10 cellular contexts compared by ENCODE assay signal in genomic region chr12:62760779-62761178, GRCh38.
DNase-seq lines count a peak whose midpoint lies in the region; ATAC-seq, FAIRE-seq and TF ChIP-seq lines count a peak whose summit lies in the region.
"Had no signal": no experiment of that assay in that cellular context is flagged by ENCODE, and none has a peak within 500 bp of the region (broad histone marks: within the 10 kb centered on the region; RNA-seq: fewer than 3 reads in every experiment).

No MANE protein-coding gene starts in this region.

- 69 to 71% methylated on average over 2 of the region's 2 CpGs for WGBS in thyroid gland, 2 donors

- peak; percentile 14 for FAIRE-seq in GM19239 (lab: Jason Lieb, UNC)

- H3K9me3 Mint-ChIP-seq in effector memory CD8-positive, alpha-beta T cell, result no peaks in the 10 kb centered on the region
- no peaks in the 10 kb centered on the region for H3K9me3 Mint-ChIP-seq in T-helper 2 cell treated with Interferon-gamma antibody and Interleukin-4, amounts not matched to agents 5 μg/mL and 100 μg/mL, for 36 hours

- no peak overlapping the region for H3K27ac ChIP-seq in SK-N-MC
- no peak overlapping the region for H3K27ac ChIP-seq in thyroid gland

- peak; percentile 87 for ATAC-seq in HG02884 (IDR thresholded peaks at IDR 0.05; ENCODE audit: unreplicated experiment)
- peak; percentile 74 for ATAC-seq in omental fat pad (ENCODE audit: low FRiP score)
- ATAC-seq in effector memory CD8-positive, alpha-beta T cell (replicated peaks), result no peak

- H3K4me3 ChIP-seq in SK-N-MC (peak overlapping the region; percentile 33; the same call in 1 of the 2 replicates), thyroid gland (replicated peaks in 1 of 3) (no peak overlapping the region), HAP-1 (no peak overlapping the region)

- H3K36me3 ChIP-seq in SK-N-MC (ENCODE audit: insufficient read depth, low read length) (no peaks in the 10 kb centered on the region), thyroid gland (no peaks in the 10 kb centered on the region), HAP-1 (replicated peaks) (no peaks in the 10 kb centered on the region)

- no peak overlapping the region for H3K9ac ChIP-seq in SK-N-MC (ENCODE audit: insufficient read length)

- peaks cover 11 to 15% of the 10 kb centered on the region in 2 donors for H3K4me1 ChIP-seq in thyroid gland
- H3K4me1 ChIP-seq in HAP-1, result peaks cover 29% of the 10 kb centered on the region

- H3K27me3 ChIP-seq in thyroid gland (no peaks in the 10 kb centered on the region), HAP-1 (ENCODE audit: low read depth) (no peaks in the 10 kb centered on the region)

- TF ChIP-seq CTCF in omental fat pad (IDR thresholded peaks at IDR 0.05), result no peak
- TF ChIP-seq CTCF in thyroid gland (IDR thresholded peaks at IDR 0.05), result no peak

- no peaks in the 10 kb centered on the region for H3K36me3 Mint-ChIP-seq in effector memory CD8-positive, alpha-beta T cell (ENCODE audit: insufficient read depth)
- H3K36me3 Mint-ChIP-seq in T-helper 2 cell treated with Interferon-gamma antibody and Interleukin-4, amounts not matched to agents 5 μg/mL and 100 μg/mL, for 36 hours (ENCODE audit: low read depth), result no peaks in the 10 kb centered on the region

- intact Hi-C loops in thyroid gland (cut with DNase I), result no loop called here

- no peaks in the 10 kb centered on the region for H3K9me3 ChIP-seq in SK-N-MC (ENCODE audit: low read depth, low read length)
- H3K9me3 ChIP-seq in thyroid gland, result no peaks in the 10 kb centered on the region
- no peaks in the 10 kb centered on the region for H3K9me3 ChIP-seq in HAP-1

- TF ChIP-seq POLR2A in thyroid gland (IDR thresholded peaks at IDR 0.05), result no peak

- peaks cover 21 to 34% of the 10 kb centered on the region in 2 donors for H3K27me3 Mint-ChIP-seq in effector memory CD8-positive, alpha-beta T cell
- H3K27me3 Mint-ChIP-seq in T-helper 2 cell treated with Interferon-gamma antibody and Interleukin-4, amounts not matched to agents 5 μg/mL and 100 μg/mL, for 36 hours (ENCODE audit: low read depth), result peaks cover 12% of the 10 kb centered on the region

- peak overlapping the region in 1 of 2 donors; percentile 16 for H3K27ac Mint-ChIP-seq in effector memory CD8-positive, alpha-beta T cell
- H3K27ac Mint-ChIP-seq in T-helper 2 cell treated with Interferon-gamma antibody and Interleukin-4, amounts not matched to agents 5 μg/mL and 100 μg/mL, for 36 hours, result no peak overlapping the region

- peaks cover 0 to 8% of the 10 kb centered on the region in 2 donors for H3K4me1 Mint-ChIP-seq in effector memory CD8-positive, alpha-beta T cell (ENCODE audit: low read depth in 2 of 2)
- H3K4me1 Mint-ChIP-seq in T-helper 2 cell treated with Interferon-gamma antibody and Interleukin-4, amounts not matched to agents 5 μg/mL and 100 μg/mL, for 36 hours (ENCODE audit: low read depth), result peaks cover 2% of the 10 kb centered on the region

- in situ Hi-C loops in HAP-1 (cut with MboI; ENCODE audit: low sequenced_read_pairs), result no loop called here

- peak; percentile 9 for DNase-seq in GM19239 (ENCODE audit: insufficient read length, low spot score)
- no peak for DNase-seq in SK-N-MC (ENCODE audit: low read depth, low spot score)
- DNase-seq in omental fat pad (ENCODE audit: low spot score), result no peak
- DNase-seq in thyroid gland, result no peak
- DNase-seq in effector memory CD8-positive, alpha-beta T cell, result no peak
- DNase-seq in HAP-1 (ENCODE audit: low spot score in 2 of 2), result no peak
- no peak for DNase-seq in T-helper 2 cell treated with Interferon-gamma antibody and Interleukin-4, amounts not matched to agents 5 μg/mL and 100 μg/mL, for 36 hours (ENCODE audit: low spot score)
- DNase-seq: activated gamma-delta T cell; stimulated activated CD4-positive, alpha-beta T cell treated with anti-CD3 and anti-CD28 coated beads, Interleukin-4, amount 100 ng/mL, for 1 hour had no signal

- no peak overlapping the region for H3K4me3 Mint-ChIP-seq in effector memory CD8-positive, alpha-beta T cell
- no peak overlapping the region for H3K4me3 Mint-ChIP-seq in T-helper 2 cell treated with Interferon-gamma antibody and Interleukin-4, amounts not matched to agents 5 μg/mL and 100 μg/mL, for 36 hours
